In genomic region chrX:50622751-50623150, GRCh38 we compare ENCODE assay signal across 17 cellular contexts.
DNase-seq lines count a peak whose midpoint lies in the region; ATAC-seq, FAIRE-seq and TF ChIP-seq lines count a peak whose summit lies in the region.
"Had no signal": no experiment of that assay in that cellular context is flagged by ENCODE, and none has a peak within 500 bp of the region (broad histone marks: within the 10 kb centered on the region; RNA-seq: fewer than 3 reads in every experiment).

No MANE protein-coding gene starts in this region.

- no peak overlapping the region for H3K4me3 Mint-ChIP-seq in activated naive CD4-positive, alpha-beta T cell treated with anti-CD3 and anti-CD28 coated beads for 36 hours
- no peak overlapping the region for H3K4me3 Mint-ChIP-seq in WTC11
- H3K4me3 Mint-ChIP-seq: CD8-positive, alpha-beta memory T cell; GM23338 had no signal

- DNase-seq in activated naive CD4-positive, alpha-beta T cell treated with anti-CD3 and anti-CD28 coated beads for 36 hours, result peak; percentile 3
- DNase-seq in activated naive CD4-positive, alpha-beta T cell (lab: John Stamatoyannopoulos, UW), result no peak
- DNase-seq in WTC11 (ENCODE audit: low spot score), result no peak
- DNase-seq in AML-193 (lab: John Stamatoyannopoulos, UW), result no peak
- no peak for DNase-seq in GM19239 (ENCODE audit: insufficient read length, low spot score)
- DNase-seq: Caco-2; CD8-positive, alpha-beta memory T cell; DND-41; GF-D8; H7; IMR-90; KBM-7 had no signal

- H3K27ac Mint-ChIP-seq in activated naive CD4-positive, alpha-beta T cell treated with anti-CD3 and anti-CD28 coated beads for 36 hours, result no peak overlapping the region
- H3K27ac Mint-ChIP-seq in WTC11, result peak overlapping the region; percentile 65; the same call in 1 of the 2 replicates
- H3K27ac Mint-ChIP-seq: CD8-positive, alpha-beta memory T cell; GM23338 had no signal

- intact Hi-C loops in activated naive CD4-positive, alpha-beta T cell treated with anti-CD3 and anti-CD28 coated beads for 36 hours (cut with micrococcal nuclease), result no loop called here

- POLR2A ChIA-PET in WTC11 (lab: Charles Lee), result no interaction called here

- TF ChIP-seq CTCF in WTC11 (IDR thresholded peaks at IDR 0.05), result no peak

- no peaks in the 10 kb centered on the region for H3K27me3 Mint-ChIP-seq in activated naive CD4-positive, alpha-beta T cell treated with anti-CD3 and anti-CD28 coated beads for 36 hours (ENCODE audit: low read depth)
- H3K27me3 Mint-ChIP-seq in WTC11 (ENCODE audit: low read depth), result no peaks in the 10 kb centered on the region

- no peaks in the 10 kb centered on the region for H3K4me1 Mint-ChIP-seq in activated naive CD4-positive, alpha-beta T cell treated with anti-CD3 and anti-CD28 coated beads for 36 hours (ENCODE audit: low read depth)
- H3K4me1 Mint-ChIP-seq in WTC11, result peaks cover 37% of the 10 kb centered on the region
- H3K4me1 Mint-ChIP-seq: CD8-positive, alpha-beta memory T cell had no signal

- no peaks in the 10 kb centered on the region for H3K9me3 Mint-ChIP-seq in activated naive CD4-positive, alpha-beta T cell treated with anti-CD3 and anti-CD28 coated beads for 36 hours
- H3K9me3 Mint-ChIP-seq in WTC11, result no peaks in the 10 kb centered on the region
- H3K9me3 Mint-ChIP-seq: CD8-positive, alpha-beta memory T cell; GM23338 had no signal

- H3K36me3 Mint-ChIP-seq in activated naive CD4-positive, alpha-beta T cell treated with anti-CD3 and anti-CD28 coated beads for 36 hours (ENCODE audit: low read depth), result no peaks in the 10 kb centered on the region
- peaks cover 3% of the 10 kb centered on the region; the same call in 1 of the 2 replicates for H3K36me3 Mint-ChIP-seq in WTC11
- H3K36me3 Mint-ChIP-seq: CD8-positive, alpha-beta memory T cell had no signal

- no peak for FAIRE-seq in GM19239 (lab: Jason Lieb, UNC)
- FAIRE-seq: A549, GM12891 had no signal

- CTCF ChIA-PET in activated naive CD4-positive, alpha-beta T cell treated with anti-CD3 and anti-CD28 coated beads for 36 hours (lab: Charles Lee), result no interaction called here
- CTCF ChIA-PET in WTC11 (lab: Charles Lee), result interaction anchor here (1.1 to 1.3 kb wide), 2 partner anchors 14 to 28 kb away, joined by 3 to 4 read pairs; no protein-coding TSS in a partner anchor

- peak; percentile 55 for ATAC-seq in GM21529 (IDR thresholded peaks at IDR 0.05; ENCODE audit: unreplicated experiment)
- no peak for ATAC-seq in WTC11
- ATAC-seq in GM19467 (IDR thresholded peaks at IDR 0.05; ENCODE audit: unreplicated experiment), result no peak
- ATAC-seq: A549, GM23338 had no signal

TF ChIP-seq in WTC11, 78 proteins besides CTCF, POLR2A, EP300 and RAD21:
- TF ChIP-seq, protein P1, sequence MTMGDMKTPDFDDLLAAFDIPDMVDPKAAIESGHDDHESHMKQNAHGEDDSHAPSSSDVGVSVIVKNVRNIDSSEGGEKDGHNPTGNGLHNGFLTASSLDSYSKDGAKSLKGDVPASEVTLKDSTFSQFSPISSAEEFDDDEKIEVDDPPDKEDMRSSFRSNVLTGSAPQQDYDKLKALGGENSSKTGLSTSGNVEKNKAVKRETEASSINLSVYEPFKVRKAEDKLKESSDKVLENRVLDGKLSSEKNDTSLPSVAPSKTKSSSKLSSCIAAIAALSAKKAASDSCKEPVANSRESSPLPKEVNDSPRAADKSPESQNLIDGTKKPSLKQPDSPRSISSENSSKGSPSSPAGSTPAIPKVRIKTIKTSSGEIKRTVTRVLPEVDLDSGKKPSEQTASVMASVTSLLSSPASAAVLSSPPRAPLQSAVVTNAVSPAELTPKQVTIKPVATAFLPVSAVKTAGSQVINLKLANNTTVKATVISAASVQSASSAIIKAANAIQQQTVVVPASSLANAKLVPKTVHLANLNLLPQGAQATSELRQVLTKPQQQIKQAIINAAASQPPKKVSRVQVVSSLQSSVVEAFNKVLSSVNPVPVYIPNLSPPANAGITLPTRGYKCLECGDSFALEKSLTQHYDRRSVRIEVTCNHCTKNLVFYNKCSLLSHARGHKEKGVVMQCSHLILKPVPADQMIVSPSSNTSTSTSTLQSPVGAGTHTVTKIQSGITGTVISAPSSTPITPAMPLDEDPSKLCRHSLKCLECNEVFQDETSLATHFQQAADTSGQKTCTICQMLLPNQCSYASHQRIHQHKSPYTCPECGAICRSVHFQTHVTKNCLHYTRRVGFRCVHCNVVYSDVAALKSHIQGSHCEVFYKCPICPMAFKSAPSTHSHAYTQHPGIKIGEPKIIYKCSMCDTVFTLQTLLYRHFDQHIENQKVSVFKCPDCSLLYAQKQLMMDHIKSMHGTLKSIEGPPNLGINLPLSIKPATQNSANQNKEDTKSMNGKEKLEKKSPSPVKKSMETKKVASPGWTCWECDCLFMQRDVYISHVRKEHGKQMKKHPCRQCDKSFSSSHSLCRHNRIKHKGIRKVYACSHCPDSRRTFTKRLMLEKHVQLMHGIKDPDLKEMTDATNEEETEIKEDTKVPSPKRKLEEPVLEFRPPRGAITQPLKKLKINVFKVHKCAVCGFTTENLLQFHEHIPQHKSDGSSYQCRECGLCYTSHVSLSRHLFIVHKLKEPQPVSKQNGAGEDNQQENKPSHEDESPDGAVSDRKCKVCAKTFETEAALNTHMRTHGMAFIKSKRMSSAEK (CRISPR knock-in tag; IDR thresholded peaks at IDR 0.05; ENCODE audit: borderline replicate concordance), result no peak
- no peak for TF ChIP-seq ESRRA (CRISPR knock-in tag; IDR thresholded peaks at IDR 0.05; ENCODE audit: borderline replicate concordance)
- no peak for TF ChIP-seq NR3C1 (CRISPR knock-in tag; conservative IDR thresholded peaks at IDR 0.05; ENCODE audit: low read depth)
- no peak for TF ChIP-seq TP53 (CRISPR knock-in tag; IDR thresholded peaks at IDR 0.05)
- TF ChIP-seq CREM (CRISPR knock-in tag; IDR thresholded peaks at IDR 0.05), result no peak
- TF ChIP-seq EMX1 (CRISPR knock-in tag; IDR thresholded peaks at IDR 0.05), result no peak
- no peak for TF ChIP-seq NFATC4 (CRISPR knock-in tag; IDR thresholded peaks at IDR 0.05)
- no peak for TF ChIP-seq RELA (CRISPR knock-in tag; IDR thresholded peaks at IDR 0.05; ENCODE audit: borderline replicate concordance)
